In genomic region chr4:183908284-183908683, GRCh38 we compare ENCODE assay signal across 1 cellular context.
TF ChIP-seq lines count a peak whose summit lies in the region.

No MANE protein-coding gene starts in this region.

TF ChIP-seq in H1, 55 proteins besides CTCF, POLR2A, EP300 and RAD21 (continued from another document):
- TF ChIP-seq GTF2F1 (IDR thresholded peaks at IDR 0.05; ENCODE audit: borderline replicate concordance, low read depth, low read length), result no peak
- no peak for TF ChIP-seq YY1 (IDR thresholded peaks at IDR 0.05; ENCODE audit: low read depth, low read length)
- TF ChIP-seq, protein P1, sequence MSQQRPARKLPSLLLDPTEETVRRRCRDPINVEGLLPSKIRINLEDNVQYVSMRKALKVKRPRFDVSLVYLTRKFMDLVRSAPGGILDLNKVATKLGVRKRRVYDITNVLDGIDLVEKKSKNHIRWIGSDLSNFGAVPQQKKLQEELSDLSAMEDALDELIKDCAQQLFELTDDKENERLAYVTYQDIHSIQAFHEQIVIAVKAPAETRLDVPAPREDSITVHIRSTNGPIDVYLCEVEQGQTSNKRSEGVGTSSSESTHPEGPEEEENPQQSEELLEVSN (IDR thresholded peaks at IDR 0.05), result no peak
- no peak for TF ChIP-seq SIX5 (IDR thresholded peaks at IDR 0.05; ENCODE audit: low read depth, low read length)
- no peak for TF ChIP-seq CTBP2 (IDR thresholded peaks at IDR 0.05; ENCODE audit: borderline replicate concordance, insufficient read depth, insufficient read length, low read length)
- TF ChIP-seq HDAC2 (IDR thresholded peaks at IDR 0.05; ENCODE audit: borderline replicate concordance in 1 of 2, low read depth in 2 of 2, low read length in 2 of 2), result no peak
- no peak for TF ChIP-seq RBBP5 (IDR thresholded peaks at IDR 0.05; ENCODE audit: borderline replicate concordance, low read depth, low read length)
- TF ChIP-seq, protein P2, sequence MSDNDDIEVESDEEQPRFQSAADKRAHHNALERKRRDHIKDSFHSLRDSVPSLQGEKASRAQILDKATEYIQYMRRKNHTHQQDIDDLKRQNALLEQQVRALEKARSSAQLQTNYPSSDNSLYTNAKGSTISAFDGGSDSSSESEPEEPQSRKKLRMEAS (IDR thresholded peaks at IDR 0.05), result no peak
- no peak for TF ChIP-seq RNF2 (IDR thresholded peaks at IDR 0.05; ENCODE audit: borderline replicate concordance, low read depth, low read length, missing control alignments, poor library complexity, severe bottlenecking)
- TF ChIP-seq BCL11A (IDR thresholded peaks at IDR 0.05; ENCODE audit: low read depth in 2 of 2, low read length in 2 of 2), result no peak
- TF ChIP-seq CHD7 (IDR thresholded peaks at IDR 0.05; ENCODE audit: insufficient replicate concordance, low read length), result no peak
TF ChIP-seq in H1: peak in this region for 0.
